Comparison of ENCODE assay signal across 37 cellular contexts in the genomic region with DNA sequence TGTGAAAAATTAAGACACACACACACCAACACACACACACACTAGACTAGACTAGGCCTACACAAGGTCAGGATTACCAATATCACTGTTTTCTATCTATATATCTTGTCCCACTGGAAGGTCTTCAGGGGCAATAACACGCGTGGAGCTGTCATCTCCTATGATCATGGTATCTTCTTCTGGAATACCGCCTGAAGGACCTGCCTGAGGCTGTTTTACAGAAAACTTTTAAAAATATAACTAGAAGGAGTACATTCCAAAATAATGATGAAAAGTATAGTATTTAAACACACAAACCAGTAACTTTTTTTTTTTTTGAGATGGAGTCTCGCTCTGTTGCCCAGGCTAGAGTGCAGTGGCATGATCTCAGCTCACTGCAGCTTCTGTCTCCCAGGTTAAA. TPM values are rescaled to one million over a fixed set of nuclear protein-coding genes. Genes with fewer than 3 reads are reported as not detected.
"Had no signal": no experiment of that assay in that cellular context is flagged by ENCODE, and none has a peak within 500 bp of the region (broad histone marks: within the 10 kb centered on the region; RNA-seq: fewer than 3 reads in every experiment).

No MANE protein-coding gene starts in this region.

- H3K4me2 ChIP-seq: KMS-11 had no signal

- H3K27me3 ChIP-seq: MG63 had no signal

- H3K4me3 ChIP-seq: MG63 had no signal

- H3K36me3 ChIP-seq: MG63 had no signal

- H3K27ac ChIP-seq: KMS-11 had no signal

- DNase-seq: Kasumi-1, MG63, MM.1S, MV-4-11, NCI-H1048, NCI-H1092, NCI-H1092 treated with DMSO at 0.1 percent for 48 hours, NCI-H1105, NCI-H1105 treated with DMSO at 0.1 percent for 48 hours, NCI-H1417, NCI-H1417 treated with DMSO at 0.1 percent for 48 hours, NCI-H1436, NCI-H1436 treated with DMSO at 0.1 percent for 48 hours, NCI-H146, NCI-H1694, NCI-H1694 treated with DMSO at 0.1 percent for 48 hours, NCI-H187, NCI-H187 treated with DMSO at 0.1 percent for 48 hours, NCI-H1930, NCI-H2029, NCI-H2029 treated with DMSO at 0.1 percent for 48 hours, NCI-H2081, NCI-H2081 treated with DMSO at 0.1 percent for 48 hours, NCI-H2107, NCI-H2171, NCI-H2171 treated with DMSO at 0.1 percent for 48 hours, NCI-H2227 treated with DMSO at 0.1 percent for 48 hours, NCI-H226, NCI-H345, NCI-H446, NCI-H446 treated with DMSO at 0.1 percent for 48 hours, NCI-H510A, NCI-H510A treated with DMSO at 0.1 percent for 48 hours had no signal

- H3K9me3 ChIP-seq: MG63 had no signal

- H3K9ac ChIP-seq: KMS-11 had no signal

RNA-seq across cellular contexts. Expression of a gene that starts 54.1 kb away (rescaled TPM):
- total RNA-seq: LHCN-M2, MCF 10A, NCI-H460 had no signal
